ENCODE assay signal across 8 cellular contexts in genomic region chr9:124774131-124774978, GRCh38. TPM values are rescaled to one million over a fixed set of nuclear protein-coding genes. Genes with fewer than 3 reads are reported as not detected.
A peak's percentile ranks its signal among the peaks of the same experiment; 100 is the strongest.
DNase-seq lines count a peak whose midpoint lies in the region; ATAC-seq, FAIRE-seq and TF ChIP-seq lines count a peak whose summit lies in the region.

No MANE protein-coding gene starts in this region.

- TF ChIP-seq POLR2A in H54 (IDR thresholded peaks at IDR 0.05; ENCODE audit: low read depth, low read length): no peak
- TF ChIP-seq POLR2A in breast epithelium (IDR thresholded peaks at IDR 0.05): no peak

- no peak overlapping the region for H3K4me3 ChIP-seq in breast epithelium

- peaks cover 28% of the 10 kb centered on the region for H3K4me1 Mint-ChIP-seq in WTC11

- CTCF ChIA-PET in WTC11 (lab: Charles Lee): interaction anchor here (0.6 to 12.2 kb wide), 24 partner anchors 9 to 561 kb away, joined by 3 to 935 read pairs (median 6); partner anchors contain the start of genes ARPC5L and WDR38

- intact Hi-C loops in breast epithelium (cut with DNase I; ENCODE audit: low total_unique reads): loop anchor here (10.0 kb wide), 1 partner anchor 760 kb away; no protein-coding TSS in a partner anchor

- H3K27me3 Mint-ChIP-seq in WTC11 (ENCODE audit: low read depth): peaks cover 30% of the 10 kb centered on the region

- POLR2A ChIA-PET in WTC11 (lab: Charles Lee): interaction anchor here (0.5 to 2.0 kb wide), 4 partner anchors 64 to 82 kb away, joined by 3 to 6 read pairs (median 5); partner anchors contain the start of gene WDR38

- FAIRE-seq in H54 (lab: Jason Lieb, UNC): no peak

- H3K36me3 ChIP-seq in breast epithelium: no peaks in the 10 kb centered on the region

- no peaks in the 10 kb centered on the region for H3K9me3 ChIP-seq in breast epithelium

- H3K27ac ChIP-seq in C4-2B: no peak overlapping the region
- no peak overlapping the region for H3K27ac ChIP-seq in breast epithelium

- peak; percentile 18 for ATAC-seq in WTC11
- no peak for ATAC-seq in HG03175 (IDR thresholded peaks at IDR 0.05; ENCODE audit: unreplicated experiment)

- no peaks in the 10 kb centered on the region for H3K36me3 Mint-ChIP-seq in WTC11

- no peak overlapping the region for H3K4me3 Mint-ChIP-seq in WTC11

- TF ChIP-seq CTCF in C4-2B (conservative IDR thresholded peaks at IDR 0.05): peak; percentile 91
- TF ChIP-seq CTCF in WTC11 (IDR thresholded peaks at IDR 0.05): peak; percentile 78
- TF ChIP-seq CTCF in breast epithelium (IDR thresholded peaks at IDR 0.05): peak; percentile 83 to 91 (median 85)

- peaks cover 4% of the 10 kb centered on the region in 2 donors for H3K4me1 ChIP-seq in breast epithelium

- no peaks in the 10 kb centered on the region for H3K9me3 Mint-ChIP-seq in WTC11

- DNase-seq in H54 (ENCODE audit: insufficient read length, low spot score) (peak; percentile 96), NCI-H2196 (lab: John Stamatoyannopoulos, UW; ENCODE audit: unreplicated experiment) (peak; percentile 77), WTC11 (ENCODE audit: low spot score) (peak; percentile 94), breast epithelium (ENCODE audit: low spot score in 2 of 2) (peak; percentile 66 to 79), kidney tubule cell (ENCODE audit: low spot score) (peak; percentile 79)
- DNase-seq in stimulated activated CD4-positive, alpha-beta T cell treated with anti-CD3 and anti-CD28 coated beads, Interleukin-1b, Interleukin-23, amount 100 ng/mL, for 48 hours: peak; percentile 83

- no peak overlapping the region for H3K27ac Mint-ChIP-seq in WTC11

- no peaks in the 10 kb centered on the region for H3K27me3 ChIP-seq in breast epithelium

TF ChIP-seq in WTC11, 78 proteins besides CTCF, POLR2A, EP300 and RAD21:
- TF ChIP-seq E2F4 (CRISPR knock-in tag; IDR thresholded peaks at IDR 0.05; ENCODE audit: borderline replicate concordance, low read depth) (no peak), ERG (CRISPR knock-in tag; IDR thresholded peaks at IDR 0.05) (no peak), SOX15 (CRISPR knock-in tag; IDR thresholded peaks at IDR 0.05) (no peak), PRDM15 (CRISPR knock-in tag; IDR thresholded peaks at IDR 0.05) (no peak), GTF2I (CRISPR knock-in tag; conservative IDR thresholded peaks at IDR 0.05) (no peak), FOXK1 (CRISPR knock-in tag; IDR thresholded peaks at IDR 0.05) (no peak), MYBL2 (CRISPR knock-in tag; IDR thresholded peaks at IDR 0.05) (no peak), TCF7 (CRISPR knock-in tag; IDR thresholded peaks at IDR 0.05; ENCODE audit: low read depth) (no peak), CDX4 (CRISPR knock-in tag; IDR thresholded peaks at IDR 0.05; ENCODE audit: borderline replicate concordance) (no peak), NFATC4 (CRISPR knock-in tag; IDR thresholded peaks at IDR 0.05) (no peak), ZBTB43 (CRISPR knock-in tag; IDR thresholded peaks at IDR 0.05) (no peak), E2F1 (CRISPR knock-in tag; IDR thresholded peaks at IDR 0.05) (no peak), NR2C2 (CRISPR knock-in tag; IDR thresholded peaks at IDR 0.05) (no peak), OVOL2 (CRISPR knock-in tag; IDR thresholded peaks at IDR 0.05; ENCODE audit: borderline replicate concordance) (no peak), ZNF138 (CRISPR knock-in tag; conservative IDR thresholded peaks at IDR 0.05) (no peak), FOXP1 (CRISPR knock-in tag; IDR thresholded peaks at IDR 0.05; ENCODE audit: borderline replicate concordance) (no peak)

RNA-seq across cellular contexts. Expression of gene OLFML2A, which starts 2.6 kb away (rescaled TPM):
- total RNA-seq in WTC11 (2021) (6.7 to 11.6 TPM (median 11.2 TPM) in 3 replicates), breast epithelium (10 to 100 TPM; 11.4 to 25.2 (median 11.4) TPM)

RNA-seq across cellular contexts. Expression of gene NR6A1, which starts 3.2 kb away (rescaled TPM):
- total RNA-seq in WTC11 (2021): 164 to 222 TPM (median 218 TPM) in 3 replicates
- total RNA-seq in breast epithelium: 1 to 10 TPM; 1.3 to 5.3 (median 3.9) TPM

Comparison
In these comparisons a context has a peak if more than half of its experiments do, and no peak if none do; other contexts are left out.
1. RNA of gene NR6A1, which starts 3.2 kb away (total RNA-seq): 164 to 222 TPM in WTC11; 1.3 to 5.3 TPM in breast epithelium; every median in the first group is over 10 times any median in the second.
2. Peak in every context shown above with its lines, with median percentiles within 50 percentile points of each other: CTCF ChIP-seq and DNase-seq.